8 cellular contexts compared by ENCODE assay signal in genomic region chrX:130172127-130172834, GRCh38. TPM values are rescaled to one million over a fixed set of nuclear protein-coding genes. Genes with fewer than 3 reads are reported as not detected.
DNase-seq lines count a peak whose midpoint lies in the region; ATAC-seq and TF ChIP-seq lines count a peak whose summit lies in the region.

No MANE protein-coding gene starts in this region.

- H3K36me3 ChIP-seq in heart left ventricle (no peaks in the 10 kb centered on the region), mesenchymal stem cell (ENCODE audit: control insufficient read depth in 1 of 2, insufficient read depth in 2 of 2, low read depth in 1 of 2, low read length in 2 of 2) (no peaks in the 10 kb centered on the region), upper lobe of right lung (no peaks in the 10 kb centered on the region)

- H2BK15ac ChIP-seq in mesenchymal stem cell (ENCODE audit: low read depth, poor library complexity, severe bottlenecking), result peak overlapping the region; percentile 77

- no peak for DNase-seq in heart left ventricle
- no peak for DNase-seq in left cardiac atrium
- no peak for DNase-seq in astrocyte of the spinal cord (ENCODE audit: low read depth, low spot score)
- DNase-seq in mesenchymal stem cell, result no peak
- DNase-seq in upper lobe of right lung, result no peak
- no peak for DNase-seq in SKM-1 treated with dmso at 0.1 percent for 144 hours (lab: John Stamatoyannopoulos, UW; ENCODE audit: unreplicated experiment)
- DNase-seq in RWPE1 (ENCODE audit: low spot score), result no peak
- no peak for DNase-seq in MV-4-11 (lab: John Stamatoyannopoulos, UW)

- no peak for ATAC-seq in heart left ventricle
- no peak for ATAC-seq in left cardiac atrium
- ATAC-seq in upper lobe of right lung, result no peak

- H3K4me3 ChIP-seq in heart left ventricle (peak overlapping the region in 11 of 12 donors; percentile 38 to 62 (median 55)), astrocyte of the spinal cord (ENCODE audit: low read depth, low read length) (peak overlapping the region; percentile 44), mesenchymal stem cell (ENCODE audit: insufficient read depth in 1 of 2, low read depth in 1 of 2, low read length in 2 of 2) (peak overlapping the region; percentile 56 to 69), upper lobe of right lung (peak overlapping the region; percentile 53)

- in situ Hi-C loops in astrocyte of the spinal cord (cut with HindIII; ENCODE audit: low sequenced_read_pairs), result no loop called here

- H4K91ac ChIP-seq in mesenchymal stem cell (ENCODE audit: low read length), result peak overlapping the region; percentile 50

- H3K23ac ChIP-seq in mesenchymal stem cell (ENCODE audit: low read length in 2 of 2), result no peak overlapping the region

- no peak overlapping the region for H2BK5ac ChIP-seq in mesenchymal stem cell (ENCODE audit: low read depth, low read length, poor library complexity, severe bottlenecking)

- CTCF ChIA-PET in RWPE1 (lab: Yijun Ruan, JAX), result no interaction called here

- H3K4me1 ChIP-seq in heart left ventricle (peaks cover 0 to 35% (median 12%) of the 10 kb centered on the region in 12 donors), mesenchymal stem cell (ENCODE audit: control insufficient read depth, insufficient read depth, low read depth, low read length) (peaks cover 14% of the 10 kb centered on the region), upper lobe of right lung (peaks cover 10% of the 10 kb centered on the region)

- H3K9ac ChIP-seq in mesenchymal stem cell (ENCODE audit: low read length), result peak overlapping the region; percentile 95

- no peak for TF ChIP-seq POLR2A in heart left ventricle (IDR thresholded peaks at IDR 0.05)

- H2BK120ac ChIP-seq in mesenchymal stem cell (ENCODE audit: low read depth, low read length), result no peak overlapping the region

- TF ChIP-seq CTCF in heart left ventricle (IDR thresholded peaks at IDR 0.05) (no peak), astrocyte of the spinal cord (IDR thresholded peaks at IDR 0.05; ENCODE audit: low read depth, low read length) (no peak), upper lobe of right lung (IDR thresholded peaks at IDR 0.05) (no peak), RWPE1 (conservative IDR thresholded peaks at IDR 0.05; ENCODE audit: low read depth) (no peak)

- H3K14ac ChIP-seq in mesenchymal stem cell (ENCODE audit: low read length in 2 of 2), result no peak overlapping the region

- no peaks in the 10 kb centered on the region for H3K79me1 ChIP-seq in mesenchymal stem cell (replicated peaks; ENCODE audit: low read length, poor library complexity, severe bottlenecking)

- peak overlapping the region; percentile 96 for H3K4me2 ChIP-seq in mesenchymal stem cell (ENCODE audit: low read length, poor library complexity, severe bottlenecking)

- H3K9me3 ChIP-seq in heart left ventricle (no peaks in the 10 kb centered on the region), mesenchymal stem cell (ENCODE audit: control insufficient read depth, low read length) (no peaks in the 10 kb centered on the region), upper lobe of right lung (no peaks in the 10 kb centered on the region)

- peak overlapping the region; percentile 66 for H4K8ac ChIP-seq in mesenchymal stem cell (ENCODE audit: low read length)

- peak overlapping the region in 1 of 2 experiments; percentile 51 for H3K4ac ChIP-seq in mesenchymal stem cell (ENCODE audit: low read depth in 1 of 2, low read length in 2 of 2)

- H2AK5ac ChIP-seq in mesenchymal stem cell (ENCODE audit: low read length, severe bottlenecking), result no peak overlapping the region

- H3K27ac ChIP-seq in heart left ventricle (peak overlapping the region in 3 of 12 donors; percentile 2 to 85 (median 83)), mesenchymal stem cell (ENCODE audit: low read length, poor library complexity, severe bottlenecking) (no peak overlapping the region), upper lobe of right lung (peak overlapping the region; percentile 51), RWPE1 (no peak overlapping the region)

- intact Hi-C loops in heart left ventricle (cut with DNase I), result loop anchor here in 4 of 10 donors (5.0 to 10.0 kb wide), 3 partner anchors 47 to 237 kb away; no protein-coding TSS in a partner anchor
- intact Hi-C loops in left cardiac atrium (cut with DNase I), result no loop called here
- intact Hi-C loops in upper lobe of right lung (cut with DNase I), result no loop called here

- POLR2A ChIA-PET in RWPE1 (lab: Yijun Ruan, JAX; ENCODE audit: low non-redundant PET), result no interaction called here

- peak overlapping the region in 1 of 2 experiments; percentile 63 for H2BK12ac ChIP-seq in mesenchymal stem cell (ENCODE audit: low read length in 2 of 2)

- H2AFZ ChIP-seq in mesenchymal stem cell (ENCODE audit: low read depth, low read length), result no peak overlapping the region

- H3K27me3 ChIP-seq in heart left ventricle, result peaks cover 0 to 4% (median 0%) of the 10 kb centered on the region in 9 donors
- H3K27me3 ChIP-seq in mesenchymal stem cell (ENCODE audit: control insufficient read depth in 1 of 2, insufficient read depth in 1 of 2, low read length in 2 of 2), result peaks cover 10 to 16% of the 10 kb centered on the region in 2 experiments
- no peaks in the 10 kb centered on the region for H3K27me3 ChIP-seq in upper lobe of right lung

- H3K18ac ChIP-seq in mesenchymal stem cell (ENCODE audit: low read depth in 1 of 2, low read length in 2 of 2), result peak overlapping the region; percentile 2 to 66

- 35 to 68% (median 48%) methylated on average over 30 to 34 of the region's 34 CpGs for WGBS in heart left ventricle, 4 donors
- WGBS in mesenchymal stem cell, result 23% methylated on average over 23 of the region's 34 CpGs

RNA-seq across cellular contexts. Expression of gene RAB33A, which starts 0.5 kb away (rescaled TPM):
- total RNA-seq in heart left ventricle, result 1 to 10 TPM in 5 of 9 donors, under 1 TPM in 4; 0.32 to 7.9 (median 1.5) TPM
- 1 to 10 TPM in 1 of 2 donors, under 1 TPM in 1; 0.23 to 5.8 TPM for polyA plus RNA-seq in heart left ventricle
- 10 to 100 TPM in 1 of 2 donors, 1 to 10 TPM in 1; 3.8 to 19.2 TPM for total RNA-seq in left cardiac atrium
- 4.6 TPM for polyA plus RNA-seq in mesenchymal stem cell (2013, experiment 1 of 2)
- 4.7 TPM for polyA plus RNA-seq in mesenchymal stem cell (2013, experiment 2 of 2)
- total RNA-seq in upper lobe of right lung, result 0.75 TPM

RNA-seq across cellular contexts. Expression of gene AIFM1, which starts 6.6 kb away (rescaled TPM):
- total RNA-seq in heart left ventricle (100 to 1,000 TPM in 6 of 9 donors, 10 to 100 TPM in 3; 73.7 to 146 (median 109) TPM), left cardiac atrium (10 to 100 TPM; 83.1 to 99.9 TPM), upper lobe of right lung (23.2 TPM)
- 100 to 1,000 TPM in 1 of 2 donors, 10 to 100 TPM in 1; 86.7 to 164 TPM for polyA plus RNA-seq in heart left ventricle
- 34.2 TPM for polyA plus RNA-seq in mesenchymal stem cell (2013, experiment 1 of 2)
- 34.5 TPM for polyA plus RNA-seq in mesenchymal stem cell (2013, experiment 2 of 2)
